Comparison of ENCODE assay signal across 31 cellular contexts in genomic region chr1:48175116-48175515, GRCh38. TPM values are rescaled to one million over a fixed set of nuclear protein-coding genes. Genes with fewer than 3 reads are reported as not detected.
"Had no signal": no experiment of that assay in that cellular context is flagged by ENCODE, and none has a peak within 500 bp of the region (broad histone marks: within the 10 kb centered on the region; RNA-seq: fewer than 3 reads in every experiment).

No MANE protein-coding gene starts in this region.

- DNase-seq: naive thymus-derived CD8-positive, alpha-beta T cell; nephron progenitor cell; nucleus accumbens; pancreas; psoas muscle; spleen; stimulated activated CD4-positive, alpha-beta T cell treated with anti-CD3 and anti-CD28 coated beads, Interleukin-12 subunit alpha, Interleukin-12 subunit beta, amount 100 ng/mL, for 4 hours; stimulated activated CD4-positive, alpha-beta T cell treated with anti-CD3 and anti-CD28 coated beads, Interleukin-1b, Interleukin-23, amount 100 ng/mL, for 48 hours; stimulated activated CD4-positive, alpha-beta T cell treated with anti-CD3 and anti-CD28 coated beads, Interleukin-4, amount 100 ng/mL, for 1 hour; stimulated activated CD4-positive, alpha-beta T cell treated with anti-CD3 and anti-CD28 coated beads, Interleukin-4, amount 100 ng/mL, for 4 hours; stimulated activated CD8-positive, alpha-beta memory T cell treated with anti-CD3 and anti-CD28 coated beads, Interleukin-4, amount 100 ng/mL, for 48 hours; stimulated activated naive CD4-positive, alpha-beta T cell; stimulated activated naive CD8-positive, alpha-beta T cell treated with anti-CD3 and anti-CD28 coated beads, Interleukin-15, amount 100 ng/mL, for 72 hours; stimulated activated naive CD8-positive, alpha-beta T cell treated with anti-CD3 and anti-CD28 coated beads, Interleukin-15, Interleukin-2, amounts not matched to agents 100 U/mL and 50 U/mL, for 24 hours; substantia nigra; testis; tibial artery; transverse colon; upper lobe of right lung; uterus had no signal

- ATAC-seq: naive thymus-derived CD8-positive, alpha-beta T cell; natural killer cell treated with Interleukin-12 subunit alpha and Interleukin-12 subunit beta and Interleukin-15 and Interleukin-18, amount 100 ng/mL, for 72 hours; pancreas; psoas muscle; right cardiac atrium; sciatic nerve; stimulated activated memory B cell treated with anti-CD40 and anti-IgM and Interleukin-4, amounts not matched to agents 10 μg/mL and 1 μg/mL and 100 μg/mL, for 72 hours; stimulated activated naive CD8-positive, alpha-beta T cell treated with anti-CD3 and anti-CD28 coated beads, Interleukin-15, amount 100 ng/mL, for 72 hours; stimulated activated naive CD8-positive, alpha-beta T cell treated with anti-CD3 and anti-CD28 coated beads, Interleukin-15, Interleukin-2, amounts not matched to agents 100 U/mL and 50 U/mL, for 24 hours; upper lobe of right lung had no signal

- H3K4me3 Mint-ChIP-seq: naive thymus-derived CD8-positive, alpha-beta T cell; natural killer cell treated with Interleukin-12 subunit alpha and Interleukin-12 subunit beta and Interleukin-15 and Interleukin-18, amount 100 ng/mL, for 72 hours; nephron progenitor cell; neural crest cell; stimulated activated memory B cell treated with anti-CD40 and anti-IgM and Interleukin-4, amounts not matched to agents 10 μg/mL and 1 μg/mL and 100 μg/mL, for 72 hours; stimulated activated naive CD8-positive, alpha-beta T cell treated with anti-CD3 and anti-CD28 coated beads, Interleukin-15, amount 100 ng/mL, for 72 hours; type B pancreatic cell had no signal

- H3K27ac ChIP-seq: neutrophil, pancreas, psoas muscle, skin epidermis, spleen, suprapubic skin, testis, tibial artery, transverse colon, upper lobe of right lung, uterus had no signal

- H3K36me3 ChIP-seq: neutrophil, pancreas, spleen, suprapubic skin, tibial artery, transverse colon, upper lobe of right lung, uterus had no signal

- H3K4me1 Mint-ChIP-seq: naive thymus-derived CD8-positive, alpha-beta T cell; nephron progenitor cell; neural crest cell; stimulated activated memory B cell treated with anti-CD40 and anti-IgM and Interleukin-4, amounts not matched to agents 10 μg/mL and 1 μg/mL and 100 μg/mL, for 72 hours; stimulated activated naive CD8-positive, alpha-beta T cell treated with anti-CD3 and anti-CD28 coated beads, Interleukin-15, amount 100 ng/mL, for 72 hours had no signal

- H3K27me3 ChIP-seq: suprapubic skin, testis, tibial artery, transverse colon, upper lobe of right lung had no signal

- H3K4me1 ChIP-seq: pancreas, psoas muscle, spleen, suprapubic skin, testis, tibial artery, transverse colon, upper lobe of right lung, uterus had no signal

- H3K27ac Mint-ChIP-seq: naive thymus-derived CD8-positive, alpha-beta T cell; natural killer cell treated with Interleukin-12 subunit alpha and Interleukin-12 subunit beta and Interleukin-15 and Interleukin-18, amount 100 ng/mL, for 72 hours; stimulated activated memory B cell treated with anti-CD40 and anti-IgM and Interleukin-4, amounts not matched to agents 10 μg/mL and 1 μg/mL and 100 μg/mL, for 72 hours; stimulated activated naive CD8-positive, alpha-beta T cell treated with anti-CD3 and anti-CD28 coated beads, Interleukin-15, amount 100 ng/mL, for 72 hours; type B pancreatic cell had no signal

- H3K4me3 ChIP-seq: pancreas, psoas muscle, skin epidermis, smooth muscle cell, spleen, suprapubic skin, testis, tibial artery, transverse colon, upper lobe of right lung, uterus had no signal

- H3K36me3 Mint-ChIP-seq: type B pancreatic cell had no signal

- H3K4me2 ChIP-seq: smooth muscle cell had no signal

- H3K9me3 ChIP-seq: neutrophil, pancreas, suprapubic skin, testis, transverse colon, upper lobe of right lung, uterus had no signal

RNA-seq across cellular contexts. Expression of gene SLC5A9, which starts 47.4 kb away (rescaled TPM):
- total RNA-seq: naive thymus-derived CD8-positive, alpha-beta T cell; natural killer cell treated with Interleukin-12 subunit alpha and Interleukin-12 subunit beta and Interleukin-15 and Interleukin-18, amount 100 ng/mL, for 72 hours; neural crest cell; osteocyte; psoas muscle had no signal
- polyA plus RNA-seq: naive thymus-derived CD8-positive, alpha-beta T cell; smooth muscle cell had no signal
